8 cellular contexts compared by ENCODE assay signal in the genomic region with DNA sequence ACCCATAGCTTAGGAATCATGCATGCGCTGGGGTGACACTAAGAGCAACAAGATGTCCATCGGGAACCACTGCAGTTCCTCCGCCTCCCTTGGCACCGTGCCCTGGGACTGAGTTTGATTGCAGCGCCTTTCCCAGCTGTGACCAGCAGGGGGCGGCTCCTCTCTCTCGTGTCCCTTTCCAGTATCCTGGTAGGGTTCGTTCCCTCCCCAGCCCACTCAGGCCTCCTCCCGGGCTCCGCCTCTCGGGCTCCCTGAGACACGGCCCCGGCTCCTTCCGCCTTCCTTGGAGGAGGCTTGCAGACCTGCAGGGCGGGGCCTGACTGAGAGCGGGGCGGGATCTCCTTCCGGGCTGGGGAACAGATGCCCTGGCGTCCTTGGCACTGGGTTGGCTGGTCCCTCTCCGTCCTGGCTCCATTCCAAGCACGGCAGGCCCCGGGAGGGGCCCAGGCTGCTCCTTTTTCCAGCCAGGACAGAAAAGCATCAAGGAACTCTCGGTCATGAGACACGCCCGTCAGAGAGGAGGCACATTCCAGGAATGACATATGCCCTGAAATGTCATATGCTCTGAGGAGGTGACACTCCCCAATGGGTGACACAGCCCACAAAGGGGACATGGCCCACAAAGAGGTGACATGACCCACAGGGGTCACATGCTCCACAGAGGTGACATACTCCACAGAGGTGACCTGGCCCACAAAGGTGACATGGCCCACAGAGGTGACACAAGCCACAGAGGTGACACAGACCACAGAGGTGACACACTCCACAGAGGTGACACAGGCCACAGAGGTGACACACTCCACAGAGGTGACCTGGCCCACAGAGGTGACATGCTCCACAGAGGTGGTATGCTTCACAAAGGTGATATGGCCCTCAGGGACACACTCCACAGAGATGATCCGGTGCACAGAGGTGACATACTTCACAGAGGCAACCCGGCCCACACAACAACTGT.
A peak's percentile ranks its signal among the peaks of the same experiment; 100 is the strongest.
DNase-seq lines count a peak whose midpoint lies in the region; ATAC-seq and TF ChIP-seq lines count a peak whose summit lies in the region.

No MANE protein-coding gene starts in this region.

- BruUV-seq in Panc1 (replicated peaks; lab: Mats Ljungman, UMichigan): no TSS peak

- POLR2A ChIA-PET in Panc1 (lab: Charles Lee): no interaction called here

- no peak for TF ChIP-seq POLR2A in esophagus squamous epithelium (IDR thresholded peaks at IDR 0.05)

- 17 to 73% methylated on average over 2 to 6 of the region's 27 CpGs for WGBS in esophagus squamous epithelium, 2 donors

- in situ Hi-C loops in Panc1 (cut with HindIII; ENCODE audit: low pct_unique_long_range_greater_than_20kb, low sequenced_read_pairs): no loop called here

- peak; percentile 73 for DNase-seq in GM12865 (ENCODE audit: low read depth)
- peak; percentile 76 for DNase-seq in HuH-7.5 (ENCODE audit: low spot score)
- no peak for DNase-seq in Panc1 (ENCODE audit: low read depth, low spot score)
- peak; percentile 90 to 92 for DNase-seq in activated T-cell treated with anti-CD3 and anti-CD28 coated beads, Interleukin-2, amount 50 U/mL, for 48 hours
- peak; percentile 45 for DNase-seq in esophagus squamous epithelium (lab: John Stamatoyannopoulos, UW)
- DNase-seq in myocyte (ENCODE audit: low read depth): peak; percentile 93
- DNase-seq in stimulated activated CD8-positive, alpha-beta memory T cell treated with anti-CD3 and anti-CD28 coated beads, Interleukin-7, amount 100 ng/mL, for 1 hour (ENCODE audit: low read depth in 2 of 2): peak; percentile 37 to 53

- no peak overlapping the region for H3K27ac ChIP-seq in Panc1 (ENCODE audit: low read length)
- peak overlapping the region; percentile 73 to 92 (median 86) for H3K27ac ChIP-seq in esophagus squamous epithelium

- H3K4me1 ChIP-seq in Panc1 (ENCODE audit: control insufficient read depth, insufficient read depth, low read length) (no peaks in the 10 kb centered on the region; the same call in 1 of the 2 replicates), esophagus squamous epithelium (peaks cover 29 to 60% (median 32%) of the 10 kb centered on the region in 3 donors)

- H3K4me3 ChIP-seq in GM12865 (ENCODE audit: low read depth, low read length): no peak overlapping the region
- H3K4me3 ChIP-seq in Panc1 (ENCODE audit: low read depth in 2 of 2, low read length in 2 of 2): peak overlapping the region; percentile 21 to 34; a peak in 3 of 4 replicates
- H3K4me3 ChIP-seq in esophagus squamous epithelium: peak overlapping the region in 3 of 4 donors; percentile 36 to 61 (median 37)

- TF ChIP-seq CTCF in GM12865 (IDR thresholded peaks at IDR 0.05; ENCODE audit: insufficient read depth, low read depth, low read length, missing control alignments) (peak; percentile 87), Panc1 (IDR thresholded peaks at IDR 0.05) (peak; percentile 87), esophagus squamous epithelium (IDR thresholded peaks at IDR 0.05) (peak; percentile 82 to 94 (median 92))

- H3K36me3 ChIP-seq in Panc1 (ENCODE audit: control insufficient read depth, insufficient read depth, low read length): no peaks in the 10 kb centered on the region
- no peaks in the 10 kb centered on the region for H3K36me3 ChIP-seq in esophagus squamous epithelium

- CTCF ChIA-PET in Panc1 (lab: Charles Lee): interaction anchor here (0.5 kb wide), 1 partner anchor 79 kb away, joined by 3 read pairs; no protein-coding TSS in a partner anchor

- H3K27me3 ChIP-seq in Panc1 (ENCODE audit: control insufficient read depth, insufficient read depth, low read length) (no peaks in the 10 kb centered on the region), esophagus squamous epithelium (no peaks in the 10 kb centered on the region)

- ATAC-seq in Panc1: peak; percentile 98
- ATAC-seq in GM21529 (IDR thresholded peaks at IDR 0.05; ENCODE audit: unreplicated experiment): no peak

- H3K9me3 ChIP-seq in Panc1 (ENCODE audit: control insufficient read depth, insufficient read depth, low read depth, low read length): no peaks in the 10 kb centered on the region
- no peaks in the 10 kb centered on the region for H3K9me3 ChIP-seq in esophagus squamous epithelium

- intact Hi-C loops in Panc1 (cut with micrococcal nuclease; ENCODE audit: unreplicated experiment) (loop anchor here (5.0 kb wide), 1 partner anchor 433 kb away; no protein-coding TSS in a partner anchor), esophagus squamous epithelium (cut with DNase I) (no loop called here)
